ENCODE assay signal across 8 cellular contexts in genomic region chr2:179239194-179239593, GRCh38. TPM values are rescaled to one million over a fixed set of nuclear protein-coding genes. Genes with fewer than 3 reads are reported as not detected.
DNase-seq lines count a peak whose midpoint lies in the region; ATAC-seq, FAIRE-seq and TF ChIP-seq lines count a peak whose summit lies in the region.

No MANE protein-coding gene starts in this region.

- FAIRE-seq in pancreas (lab: Jason Lieb, UNC), result peak; percentile 63

- TF ChIP-seq POLR2A in uterus (IDR thresholded peaks at IDR 0.05), result no peak

- H3K9ac ChIP-seq in SK-N-MC (ENCODE audit: insufficient read length), result no peak overlapping the region

- H3K36me3 ChIP-seq in SK-N-MC (ENCODE audit: insufficient read depth, low read length) (no peaks in the 10 kb centered on the region), pancreas (no peaks in the 10 kb centered on the region), uterus (no peaks in the 10 kb centered on the region)

- peak; percentile 87 to 88 for ATAC-seq in activated CD4-positive, CD25-positive, alpha-beta regulatory T cell treated with anti-CD3 and anti-CD28 coated beads, Interleukin-2, amount 50 U/mL, for 24 hours
- ATAC-seq in HG02840 (IDR thresholded peaks at IDR 0.05; ENCODE audit: low FRiP score, unreplicated experiment), result peak; percentile 67
- peak; percentile 81 to 89 (median 82) for ATAC-seq in pancreas
- no peak for ATAC-seq in HG02970 (IDR thresholded peaks at IDR 0.05; ENCODE audit: low FRiP score, unreplicated experiment)

- no peak for TF ChIP-seq CTCF in pancreas (IDR thresholded peaks at IDR 0.05)
- TF ChIP-seq CTCF in uterus (IDR thresholded peaks at IDR 0.05), result no peak

- peak overlapping the region; percentile 20; the same call in 1 of the 2 replicates for H3K27ac ChIP-seq in SK-N-MC
- peak overlapping the region in 1 of 4 donors; percentile 28 for H3K27ac ChIP-seq in pancreas
- no peak overlapping the region for H3K27ac ChIP-seq in uterus

- peaks cover 0 to 15% (median 12%) of the 10 kb centered on the region in 3 donors for H3K4me1 ChIP-seq in pancreas
- no peaks in the 10 kb centered on the region for H3K4me1 ChIP-seq in uterus

- intact Hi-C loops in pancreas (cut with DNase I), result no loop called here
- intact Hi-C loops in uterus (cut with DNase I; ENCODE audit: low total_unique reads), result no loop called here

- H3K9me3 ChIP-seq in SK-N-MC (ENCODE audit: low read depth, low read length) (no peaks in the 10 kb centered on the region), pancreas (no peaks in the 10 kb centered on the region), uterus (no peaks in the 10 kb centered on the region)

- DNase-seq in activated CD4-positive, CD25-positive, alpha-beta regulatory T cell treated with anti-CD3 and anti-CD28 coated beads, Interleukin-2, amount 50 U/mL, for 72 hours, result no peak
- DNase-seq in SK-N-MC (ENCODE audit: low read depth, low spot score) (no peak), pancreas (no peak), uterus (no peak), NCI-H1694 treated with DMSO at 0.1 percent for 48 hours (lab: John Stamatoyannopoulos, UW) (no peak)

- H3K27me3 ChIP-seq in pancreas (no peaks in the 10 kb centered on the region), uterus (no peaks in the 10 kb centered on the region)

- H3K4me3 ChIP-seq in SK-N-MC, result no peak overlapping the region
- no peak overlapping the region for H3K4me3 ChIP-seq in pancreas
- no peak overlapping the region for H3K4me3 ChIP-seq in uterus

RNA-seq across cellular contexts. Expression of gene SESTD1, which starts 25.4 kb away (rescaled TPM):
- 10 to 100 TPM; 10.5 to 37.0 (median 17.8) TPM for total RNA-seq in pancreas
- polyA plus RNA-seq in pancreas, result 1 to 10 TPM; 4.0 to 7.5 TPM
- 10 to 100 TPM in 3 of 4 donors, 1 to 10 TPM in 1; 5.6 to 64.7 (median 32.8) TPM for total RNA-seq in uterus
